ENCODE assay signal across 9 cellular contexts in genomic region chr5:170225326-170226137, GRCh38. TPM values are rescaled to one million over a fixed set of nuclear protein-coding genes. Genes with fewer than 3 reads are reported as not detected.
DNase-seq lines count a peak whose midpoint lies in the region; TF ChIP-seq lines count a peak whose summit lies in the region.
"Had no signal": no experiment of that assay in that cellular context is flagged by ENCODE, and none has a peak within 500 bp of the region (broad histone marks: within the 10 kb centered on the region; RNA-seq: fewer than 3 reads in every experiment).

No MANE protein-coding gene starts in this region.

- no peaks in the 10 kb centered on the region for H3K36me3 Mint-ChIP-seq in activated naive CD4-positive, alpha-beta T cell treated with anti-CD3 and anti-CD28 coated beads for 36 hours (ENCODE audit: low read depth)
- no peaks in the 10 kb centered on the region for H3K36me3 Mint-ChIP-seq in glutamatergic neuron (ENCODE audit: unreplicated experiment)

- H3K9ac ChIP-seq in SK-N-MC (ENCODE audit: insufficient read length) = no peak overlapping the region
- H3K9ac ChIP-seq: BLaER1 had no signal

- H3K4me3 ChIP-seq in SK-N-MC = no peak overlapping the region
- H3K4me3 ChIP-seq: BLaER1 had no signal

- no peaks in the 10 kb centered on the region for H3K9me3 Mint-ChIP-seq in activated naive CD4-positive, alpha-beta T cell treated with anti-CD3 and anti-CD28 coated beads for 36 hours
- H3K9me3 Mint-ChIP-seq in glutamatergic neuron (ENCODE audit: unreplicated experiment) = no peaks in the 10 kb centered on the region

- H3K27ac Mint-ChIP-seq in activated naive CD4-positive, alpha-beta T cell treated with anti-CD3 and anti-CD28 coated beads for 36 hours = no peak overlapping the region
- peak overlapping the region; percentile 45 for H3K27ac Mint-ChIP-seq in glutamatergic neuron (ENCODE audit: unreplicated experiment)

- peak; percentile 16 for DNase-seq in DMS79 treated with DMSO at 0.1 percent for 48 hours (lab: John Stamatoyannopoulos, UW)
- no peak for DNase-seq in DMS79 (lab: John Stamatoyannopoulos, UW)
- DNase-seq in LHCN-M2 (ENCODE audit: low read depth) = peak; percentile 58
- peak; percentile 8 for DNase-seq in SK-N-MC (ENCODE audit: low read depth, low spot score)
- DNase-seq in activated naive CD4-positive, alpha-beta T cell treated with anti-CD3 and anti-CD28 coated beads for 36 hours = peak; percentile 91
- DNase-seq in glutamatergic neuron = peak; percentile 82
- DNase-seq in posterior vena cava (ENCODE audit: low spot score) = peak; percentile 84
- peak; percentile 77 for DNase-seq in ureter (ENCODE audit: low spot score)

- no peak overlapping the region for H3K4me3 Mint-ChIP-seq in activated naive CD4-positive, alpha-beta T cell treated with anti-CD3 and anti-CD28 coated beads for 36 hours
- peak overlapping the region; percentile 2 for H3K4me3 Mint-ChIP-seq in glutamatergic neuron (ENCODE audit: unreplicated experiment)

- no peaks in the 10 kb centered on the region for H3K27me3 Mint-ChIP-seq in activated naive CD4-positive, alpha-beta T cell treated with anti-CD3 and anti-CD28 coated beads for 36 hours (ENCODE audit: low read depth)
- no peaks in the 10 kb centered on the region for H3K27me3 Mint-ChIP-seq in glutamatergic neuron (ENCODE audit: unreplicated experiment)

- intact Hi-C loops in activated naive CD4-positive, alpha-beta T cell treated with anti-CD3 and anti-CD28 coated beads for 36 hours (cut with micrococcal nuclease) = loop anchor here (1.0 to 5.0 kb wide), 5 partner anchors 43 to 407 kb away; no protein-coding TSS in a partner anchor
- intact Hi-C loops in posterior vena cava (cut with DNase I) = loop anchor here (10.0 kb wide), 3 partner anchors 119 to 409 kb away; no protein-coding TSS in a partner anchor

- H3K27ac ChIP-seq in SK-N-MC = no peak overlapping the region
- H3K27ac ChIP-seq: BLaER1 had no signal

- peak; percentile 89 for TF ChIP-seq CTCF in glutamatergic neuron (IDR thresholded peaks at IDR 0.05; ENCODE audit: partially characterized antibody, unreplicated experiment)

- no peaks in the 10 kb centered on the region for H3K36me3 ChIP-seq in SK-N-MC (ENCODE audit: insufficient read depth, low read length)
- H3K36me3 ChIP-seq: BLaER1 had no signal

- no peaks in the 10 kb centered on the region for H3K9me3 ChIP-seq in SK-N-MC (ENCODE audit: low read depth, low read length)
- H3K9me3 ChIP-seq: BLaER1 had no signal

- H3K4me1 Mint-ChIP-seq in activated naive CD4-positive, alpha-beta T cell treated with anti-CD3 and anti-CD28 coated beads for 36 hours (ENCODE audit: low read depth) = peaks cover 7% of the 10 kb centered on the region
- peaks cover 30% of the 10 kb centered on the region for H3K4me1 Mint-ChIP-seq in glutamatergic neuron (ENCODE audit: low read depth, unreplicated experiment)

- CTCF ChIA-PET in activated naive CD4-positive, alpha-beta T cell treated with anti-CD3 and anti-CD28 coated beads for 36 hours (lab: Charles Lee) = interaction anchor here (0.5 to 10.6 kb wide), 40 partner anchors 8 to 408 kb away, joined by 3 to 165 read pairs (median 5); no protein-coding TSS in a partner anchor

RNA-seq across cellular contexts. Expression of gene C5orf58, which starts 7.3 kb away (rescaled TPM):
- not detected in 2 replicates for total RNA-seq in LHCN-M2 (2014; rRNA removed)
- polyA plus RNA-seq in LHCN-M2 (2012) = not detected
- not detected for total RNA-seq in activated naive CD4-positive, alpha-beta T cell treated with anti-CD3 and anti-CD28 coated beads for 36 hours
- total RNA-seq in glutamatergic neuron (ENCODE audit: unreplicated experiment) = not detected
- total RNA-seq in posterior vena cava = not detected
- not detected for total RNA-seq in ureter
